ENCODE assay signal across 8 cellular contexts in the genomic region with DNA sequence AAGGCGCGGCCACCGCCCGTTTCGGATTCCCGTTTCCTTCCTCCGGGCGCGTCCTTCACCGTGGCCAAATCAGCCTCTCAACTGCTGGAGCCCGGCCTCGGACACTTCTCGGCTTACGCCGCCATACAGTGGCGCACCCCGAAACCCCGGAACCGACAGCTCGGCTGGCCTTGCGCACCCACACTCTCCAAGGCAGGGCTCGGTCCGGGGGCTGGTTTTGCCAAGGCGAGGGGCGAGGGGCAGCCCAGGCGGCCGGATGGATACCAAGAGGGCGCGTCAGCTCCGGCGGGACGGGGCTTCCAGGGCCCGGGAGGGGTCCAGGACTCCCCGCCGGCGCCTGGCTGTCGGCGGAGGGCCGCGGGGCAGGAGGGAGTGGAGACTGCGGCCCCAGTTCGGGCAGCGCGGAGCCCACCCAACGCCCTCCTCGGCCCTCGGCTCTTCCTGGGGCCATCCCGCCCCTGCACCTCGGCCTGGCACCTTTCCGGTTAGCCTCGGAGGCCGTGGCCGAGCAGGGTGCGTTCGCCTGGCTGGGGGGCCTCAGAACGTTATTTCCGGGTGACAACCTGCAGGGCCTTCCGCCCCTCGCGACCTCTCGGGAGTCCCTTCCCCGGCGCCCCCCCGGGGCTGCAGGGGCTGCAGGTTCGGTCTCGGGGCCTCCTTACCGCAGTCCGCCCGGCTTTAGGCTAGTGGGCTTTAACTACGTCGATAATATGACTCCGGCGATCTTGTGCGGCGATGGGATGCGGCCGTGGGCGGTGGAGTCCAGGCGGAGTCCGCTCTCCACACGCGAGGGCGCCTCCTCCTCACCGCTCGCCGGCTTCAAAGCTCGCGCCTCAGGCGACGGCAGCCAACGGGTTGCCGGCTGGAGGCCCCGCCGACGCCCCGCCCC. TPM values are rescaled to one million over a fixed set of nuclear protein-coding genes. Genes with fewer than 3 reads are reported as not detected.
DNase-seq lines count a peak whose midpoint lies in the region; ATAC-seq and TF ChIP-seq lines count a peak whose summit lies in the region.

No MANE protein-coding gene starts in this region.

- TF ChIP-seq CTCF in Panc1 (IDR thresholded peaks at IDR 0.05) (no peak), body of pancreas (IDR thresholded peaks at IDR 0.05) (no peak), kidney epithelial cell (IDR thresholded peaks at IDR 0.05; ENCODE audit: insufficient read depth, low read length, poor library complexity, severe bottlenecking) (no peak)

- in situ Hi-C loops in Panc1 (cut with HindIII; ENCODE audit: low pct_unique_long_range_greater_than_20kb, low sequenced_read_pairs) = no loop called here

- no peaks in the 10 kb centered on the region for H3K27me3 ChIP-seq in Panc1 (ENCODE audit: control insufficient read depth, insufficient read depth, low read length)
- no peaks in the 10 kb centered on the region for H3K27me3 ChIP-seq in body of pancreas
- no peaks in the 10 kb centered on the region for H3K27me3 ChIP-seq in kidney epithelial cell (ENCODE audit: control insufficient read depth, insufficient read depth, low read length)

- H3K9me3 ChIP-seq in Panc1 (ENCODE audit: control insufficient read depth, insufficient read depth, low read depth, low read length) (no peaks in the 10 kb centered on the region), body of pancreas (no peaks in the 10 kb centered on the region)

- CTCF ChIA-PET in Panc1 (lab: Charles Lee) = interaction anchor here (0.7 kb wide), 2 partner anchors 138 to 223 kb away, joined by 3 read pairs; no protein-coding TSS in a partner anchor

- intact Hi-C loops in Panc1 (cut with micrococcal nuclease; ENCODE audit: unreplicated experiment) = loop anchor here (1.0 to 5.0 kb wide), 2 partner anchors 144 to 212 kb away; no protein-coding TSS in a partner anchor
- intact Hi-C loops in body of pancreas (cut with DNase I) = no loop called here

- POLR2A ChIA-PET in Panc1 (lab: Charles Lee) = no interaction called here

- 0 to 1% methylated on average over 19 to 94 of the region's 96 CpGs for WGBS in body of pancreas, 2 donors

- BruUV-seq in Panc1 (replicated peaks; lab: Mats Ljungman, UMichigan) = no TSS peak

- no peak for TF ChIP-seq POLR2A in body of pancreas (IDR thresholded peaks at IDR 0.05)

- peaks cover 16% of the 10 kb centered on the region; the same call in 1 of the 2 replicates for H3K36me3 ChIP-seq in Panc1 (ENCODE audit: control insufficient read depth, insufficient read depth, low read length)
- no peaks in the 10 kb centered on the region for H3K36me3 ChIP-seq in body of pancreas (replicated peaks in 1 of 2; ENCODE audit: insufficient read depth in 1 of 2, low read depth in 2 of 2)
- H3K36me3 ChIP-seq in kidney epithelial cell (ENCODE audit: control insufficient read depth, insufficient read depth, low read length) = no peaks in the 10 kb centered on the region

- H3K4me3 ChIP-seq in Panc1 (ENCODE audit: low read depth in 2 of 2, low read length in 2 of 2) (peak overlapping the region; percentile 88 to 89), body of pancreas (peak overlapping the region; percentile 68 to 95), kidney epithelial cell (ENCODE audit: low read depth, low read length) (peak overlapping the region; percentile 84)

- ATAC-seq in HG02763 (IDR thresholded peaks at IDR 0.05; ENCODE audit: unreplicated experiment) (peak; percentile 2), Panc1 (peak; percentile 28), body of pancreas (no peak)
- ATAC-seq in stimulated activated naive CD8-positive, alpha-beta T cell treated with anti-CD3 and anti-CD28 coated beads, Interleukin-15, Interleukin-2, amounts not matched to agents 100 U/mL and 50 U/mL, for 24 hours = peak; percentile 4

- H3K27ac ChIP-seq in Panc1 (ENCODE audit: low read length) (peak overlapping the region; percentile 73; the same call in 1 of the 2 replicates), body of pancreas (peak overlapping the region; percentile 35 to 67 (median 58))

- peaks cover 18% of the 10 kb centered on the region for H3K4me1 ChIP-seq in Panc1 (ENCODE audit: control insufficient read depth, insufficient read depth, low read length)
- H3K4me1 ChIP-seq in body of pancreas = peaks cover 14% of the 10 kb centered on the region

- DNase-seq in NCI-H2227 (lab: John Stamatoyannopoulos, UW; ENCODE audit: unreplicated experiment) (peak; percentile 31), NCI-H2227 treated with DMSO at 0.1 percent for 48 hours (lab: John Stamatoyannopoulos, UW) (no peak), Panc1 (ENCODE audit: low read depth, low spot score) (no peak), body of pancreas (peak; percentile 6 to 22 (median 18)), kidney epithelial cell (ENCODE audit: low read depth) (peak; percentile 61), NCI-H2107 treated with DMSO at 0.1 percent for 48 hours (lab: John Stamatoyannopoulos, UW; ENCODE audit: unreplicated experiment) (no peak)
- peak; percentile 37 for DNase-seq in stimulated activated naive CD8-positive, alpha-beta T cell treated with anti-CD3 and anti-CD28 coated beads, Interleukin-15, Interleukin-2, amounts not matched to agents 100 U/mL and 50 U/mL, for 24 hours

RNA-seq across cellular contexts. Expression of a gene that starts 0.7 kb away (rescaled TPM):
- total RNA-seq in Panc1 (2021; ENCODE audit: unreplicated experiment) = 35.4 TPM
- polyA plus RNA-seq in Panc1 (2012; ENCODE audit: insufficient read length) = 15.2 TPM
- total RNA-seq in body of pancreas = 10 to 100 TPM; 11.4 to 45.8 TPM
- total RNA-seq in kidney epithelial cell = 13.8 and 21.1 TPM in 2 replicates

RNA-seq across cellular contexts. Expression of a gene that starts 42.1 kb away (rescaled TPM):
- total RNA-seq in Panc1 (2021; ENCODE audit: unreplicated experiment) (9.7 TPM), body of pancreas (10 to 100 TPM; 53.7 to 66.3 TPM), kidney epithelial cell (113 and 139 TPM in 2 replicates)
- polyA plus RNA-seq in Panc1 (2012; ENCODE audit: insufficient read length) = 13.5 TPM

Comparison
In these comparisons a context has a peak if more than half of its experiments do, and no peak if none do; other contexts are left out.
1. DNase-seq: peak in NCI-H2227 (single experiment), body of pancreas (4 of 4), kidney epithelial cell (single experiment) and stimulated activated naive CD8-positive, alpha-beta T cell treated with anti-CD3 and anti-CD28 coated beads, Interleukin-15, Interleukin-2, amounts not matched to agents 100 U/mL and 50 U/mL, for 24 hours (single experiment); none in NCI-H2227 treated with DMSO at 0.1 percent for 48 hours (single experiment), Panc1 (single experiment) and NCI-H2107 treated with DMSO at 0.1 percent for 48 hours (single experiment).
2. Peak in every context shown above with its lines, with median percentiles within 50 percentile points of each other: H3K4me3 ChIP-seq.